In the genomic region with DNA sequence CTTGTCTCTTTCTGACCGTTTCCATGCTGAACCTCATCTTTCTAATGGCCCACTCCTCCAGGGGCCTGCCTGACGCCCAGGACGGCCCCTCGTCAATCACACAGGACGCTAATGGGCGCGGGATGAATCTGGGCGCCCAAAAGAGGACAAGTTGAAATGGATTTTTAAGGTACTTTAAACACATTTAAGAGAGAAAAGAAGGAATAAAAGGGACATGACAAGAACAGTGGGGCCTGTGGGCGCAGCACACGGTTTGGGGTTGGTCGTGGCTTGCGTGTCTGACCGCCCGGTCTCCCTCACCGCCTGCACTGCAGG, we compare ENCODE assay signal across 8 cellular contexts. TPM values are rescaled to one million over a fixed set of nuclear protein-coding genes. Genes with fewer than 3 reads are reported as not detected.
DNase-seq lines count a peak whose midpoint lies in the region; ATAC-seq and TF ChIP-seq lines count a peak whose summit lies in the region.

No MANE protein-coding gene starts in this region.

- DNase-seq in Panc1 (ENCODE audit: low read depth, low spot score) (no peak), foreskin fibroblast (no peak), gastrocnemius medialis (no peak), DMS79 (lab: John Stamatoyannopoulos, UW) (no peak), NCI-H1436 treated with DMSO at 0.1 percent for 48 hours (lab: John Stamatoyannopoulos, UW) (no peak)
- DNase-seq in stimulated activated CD8-positive, alpha-beta memory T cell treated with anti-CD3 and anti-CD28 coated beads, Interleukin-4, amount 100 ng/mL, for 48 hours = no peak

- H3K4me1 ChIP-seq in Panc1 (ENCODE audit: control insufficient read depth, insufficient read depth, low read length) (peaks cover 14% of the 10 kb centered on the region), gastrocnemius medialis (peaks cover 21 to 42% of the 10 kb centered on the region in 2 donors)

- H3K9me3 ChIP-seq in Panc1 (ENCODE audit: control insufficient read depth, insufficient read depth, low read depth, low read length) = peaks cover 6% of the 10 kb centered on the region; the same call in 1 of the 2 replicates
- H3K9me3 ChIP-seq in gastrocnemius medialis = no peaks in the 10 kb centered on the region

- H3K27ac ChIP-seq in Panc1 (ENCODE audit: low read length) (peak overlapping the region; percentile 73), gastrocnemius medialis (peak overlapping the region; percentile 75 to 88 (median 84))

- BruUV-seq in Panc1 (replicated peaks; lab: Mats Ljungman, UMichigan) = no TSS peak

- TF ChIP-seq POLR2A in gastrocnemius medialis (IDR thresholded peaks at IDR 0.05) = no peak

- ATAC-seq in GM21619 (IDR thresholded peaks at IDR 0.05; ENCODE audit: unreplicated experiment) = peak; percentile 26
- ATAC-seq in Panc1 = peak; percentile 77
- peak; percentile 5 to 73 for ATAC-seq in gastrocnemius medialis
- ATAC-seq in HG02610 (IDR thresholded peaks at IDR 0.05; ENCODE audit: unreplicated experiment) = no peak

- no peaks in the 10 kb centered on the region for H3K27me3 ChIP-seq in Panc1 (ENCODE audit: control insufficient read depth, insufficient read depth, low read length)
- H3K27me3 ChIP-seq in gastrocnemius medialis = no peaks in the 10 kb centered on the region

- in situ Hi-C loops in Panc1 (cut with HindIII; ENCODE audit: low pct_unique_long_range_greater_than_20kb, low sequenced_read_pairs) = no loop called here
- in situ Hi-C loops in gastrocnemius medialis (cut with MboI; ENCODE audit: low sequenced_read_pairs in 4 of 4) = loop anchor here in 1 of 4 donors (25.0 kb wide), 1 partner anchor 296 kb away; no protein-coding TSS in a partner anchor

- POLR2A ChIA-PET in Panc1 (lab: Charles Lee) = no interaction called here

- TF ChIP-seq CTCF in Panc1 (IDR thresholded peaks at IDR 0.05) = no peak
- TF ChIP-seq CTCF in foreskin fibroblast (IDR thresholded peaks at IDR 0.05; ENCODE audit: low read depth, low read length) = no peak
- TF ChIP-seq CTCF in gastrocnemius medialis (IDR thresholded peaks at IDR 0.05 in 4 of 5, conservative IDR thresholded peaks at IDR 0.05 in 1 of 5) = no peak

- CTCF ChIA-PET in Panc1 (lab: Charles Lee) = interaction anchor here (0.6 kb wide), 1 partner anchor 28 kb away, joined by 3 read pairs; no protein-coding TSS in a partner anchor

- no peaks in the 10 kb centered on the region for H3K36me3 ChIP-seq in Panc1 (ENCODE audit: control insufficient read depth, insufficient read depth, low read length)
- no peaks in the 10 kb centered on the region for H3K36me3 ChIP-seq in gastrocnemius medialis

- intact Hi-C loops in Panc1 (cut with micrococcal nuclease; ENCODE audit: unreplicated experiment) (no loop called here), gastrocnemius medialis (cut with DNase I; ENCODE audit: low total_unique reads) (loop anchor here (1.0 to 2.0 kb wide), 3 partner anchors 43 to 108 kb away; no protein-coding TSS in a partner anchor)

- H3K4me3 ChIP-seq in Panc1 (ENCODE audit: low read depth in 2 of 2, low read length in 2 of 2) (peak overlapping the region; percentile 74 to 80), foreskin fibroblast (ENCODE audit: low read depth in 1 of 2, low read length in 2 of 2) (peak overlapping the region; percentile 72 to 75), gastrocnemius medialis (peak overlapping the region; percentile 80 to 90 (median 88))

RNA-seq across cellular contexts. Expression of a gene that starts 0.6 kb away (rescaled TPM):
- total RNA-seq in Panc1 (2021; ENCODE audit: unreplicated experiment) (44.9 TPM), gastrocnemius medialis (10 to 100 TPM; 67.3 to 97.3 (median 81.2) TPM)
- 46.0 TPM for polyA plus RNA-seq in Panc1 (2012; ENCODE audit: insufficient read length)
